In the genomic region with DNA sequence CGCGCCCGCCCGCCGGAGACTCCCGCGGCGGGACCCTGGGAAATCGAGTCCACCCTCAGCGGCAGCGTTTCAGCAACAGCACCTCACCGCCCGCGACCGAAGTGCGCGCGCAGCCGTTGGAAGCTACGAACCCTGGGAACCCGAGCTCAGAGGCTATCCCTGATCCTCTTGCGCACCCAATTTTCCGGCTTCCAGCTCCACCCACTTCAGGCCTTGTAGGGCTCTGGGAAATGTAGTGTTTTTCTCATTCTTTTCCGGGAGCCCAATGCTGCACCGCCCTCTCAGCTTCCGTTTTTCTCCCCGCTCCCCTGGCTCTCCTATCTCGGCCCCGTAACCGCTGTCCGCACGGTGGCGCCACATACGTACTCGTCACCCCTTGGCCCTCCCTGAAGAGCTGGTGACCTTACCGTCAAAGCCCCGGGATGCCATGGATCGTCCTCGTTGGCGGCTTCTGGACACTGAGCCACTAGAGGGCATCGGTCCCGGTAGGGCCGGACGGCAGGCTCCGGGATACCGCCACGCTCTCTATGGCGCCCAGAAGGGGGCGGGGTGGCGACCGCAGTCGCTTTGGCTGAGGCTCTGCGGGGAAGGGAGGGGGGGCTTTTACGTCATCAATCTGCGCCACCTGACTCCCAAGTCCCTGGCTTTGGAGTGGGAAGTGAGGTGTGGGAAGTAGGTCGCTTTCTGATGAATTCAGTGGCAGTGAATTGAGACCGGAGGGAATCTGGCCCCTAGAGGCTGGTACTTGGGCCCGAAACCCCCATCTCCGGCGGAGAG, we compare ENCODE assay signal across 1 cellular context.
A peak's percentile ranks its signal among the peaks of the same experiment; 100 is the strongest.
TF ChIP-seq lines count a peak whose summit lies in the region.

A gene (plus strand): TSS at position 687 of the 777 bp plus-strand sequence. CDS start 3,948 bp downstream, outside the sequence.
A gene (minus strand): TSS at position 102 of the 777 bp plus-strand sequence. CDS start 225 bp downstream, outside the sequence.

TF ChIP-seq in HEK293, 187 proteins besides CTCF, POLR2A, EP300 and RAD21 (continued from another document and continues in another):
- TF ChIP-seq ZNF324 (tag by site-specific recombination; IDR thresholded peaks at IDR 0.05) = peak; percentile 83
- TF ChIP-seq ZNF549 (tag by site-specific recombination; IDR thresholded peaks at IDR 0.05) = no peak
- TF ChIP-seq ZNF670 (tag by site-specific recombination; IDR thresholded peaks at IDR 0.05; ENCODE audit: low read depth) = no peak
- no peak for TF ChIP-seq ZNF214 (tag by site-specific recombination; IDR thresholded peaks at IDR 0.05; ENCODE audit: borderline replicate concordance)
- no peak for TF ChIP-seq ZNF354C (tag by site-specific recombination; IDR thresholded peaks at IDR 0.05; ENCODE audit: borderline replicate concordance, low read depth)
- TF ChIP-seq TCF7L2 (IDR thresholded peaks at IDR 0.05; ENCODE audit: borderline replicate concordance, low read depth, low read length) = no peak
- peak; percentile 56 for TF ChIP-seq ZFP69B (tag by site-specific recombination; IDR thresholded peaks at IDR 0.05)
- TF ChIP-seq ZNF530 (tag by site-specific recombination; IDR thresholded peaks at IDR 0.05; ENCODE audit: low read depth) = no peak
- TF ChIP-seq, protein P1, sequence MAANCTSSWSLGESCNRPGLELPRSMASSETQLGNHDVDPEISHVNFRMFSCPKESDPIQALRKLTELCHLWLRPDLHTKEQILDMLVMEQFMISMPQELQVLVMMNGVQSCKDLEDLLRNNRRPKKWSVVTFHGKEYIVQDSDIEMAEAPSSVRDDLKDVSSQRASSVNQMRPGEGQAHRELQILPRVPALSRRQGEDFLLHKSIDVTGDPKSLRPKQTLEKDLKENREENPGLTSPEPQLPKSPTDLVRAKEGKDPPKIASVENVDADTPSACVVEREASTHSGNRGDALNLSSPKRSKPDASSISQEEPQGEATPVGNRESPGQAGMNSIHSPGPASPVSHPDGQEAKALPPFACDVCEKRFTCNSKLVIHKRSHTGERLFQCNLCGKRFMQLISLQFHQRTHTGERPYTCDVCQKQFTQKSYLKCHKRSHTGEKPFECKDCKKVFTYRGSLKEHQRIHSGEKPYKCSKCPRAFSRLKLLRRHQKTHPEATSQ (tag by site-specific recombination; IDR thresholded peaks at IDR 0.05) = 0 out of 2 replicates have a peak, but pooled peaks have one; percentile 45
- no peak for TF ChIP-seq ZNF837 (tag by site-specific recombination; IDR thresholded peaks at IDR 0.05)
- TF ChIP-seq ZNF184 (tag by site-specific recombination; IDR thresholded peaks at IDR 0.05) = no peak
- no peak for TF ChIP-seq ZNF404 (tag by site-specific recombination; IDR thresholded peaks at IDR 0.05)
- TF ChIP-seq SCRT2 (tag by site-specific recombination; IDR thresholded peaks at IDR 0.05) = no peak
- no peak for TF ChIP-seq ZNF596 (tag by site-specific recombination; IDR thresholded peaks at IDR 0.05)
- TF ChIP-seq SP3 (tag by site-specific recombination; IDR thresholded peaks at IDR 0.05) = peak; percentile 91
- TF ChIP-seq ZNF548 (tag by site-specific recombination; IDR thresholded peaks at IDR 0.05) = no peak
- TF ChIP-seq ZNF701 (tag by site-specific recombination; IDR thresholded peaks at IDR 0.05) = no peak
- TF ChIP-seq, protein P2, sequence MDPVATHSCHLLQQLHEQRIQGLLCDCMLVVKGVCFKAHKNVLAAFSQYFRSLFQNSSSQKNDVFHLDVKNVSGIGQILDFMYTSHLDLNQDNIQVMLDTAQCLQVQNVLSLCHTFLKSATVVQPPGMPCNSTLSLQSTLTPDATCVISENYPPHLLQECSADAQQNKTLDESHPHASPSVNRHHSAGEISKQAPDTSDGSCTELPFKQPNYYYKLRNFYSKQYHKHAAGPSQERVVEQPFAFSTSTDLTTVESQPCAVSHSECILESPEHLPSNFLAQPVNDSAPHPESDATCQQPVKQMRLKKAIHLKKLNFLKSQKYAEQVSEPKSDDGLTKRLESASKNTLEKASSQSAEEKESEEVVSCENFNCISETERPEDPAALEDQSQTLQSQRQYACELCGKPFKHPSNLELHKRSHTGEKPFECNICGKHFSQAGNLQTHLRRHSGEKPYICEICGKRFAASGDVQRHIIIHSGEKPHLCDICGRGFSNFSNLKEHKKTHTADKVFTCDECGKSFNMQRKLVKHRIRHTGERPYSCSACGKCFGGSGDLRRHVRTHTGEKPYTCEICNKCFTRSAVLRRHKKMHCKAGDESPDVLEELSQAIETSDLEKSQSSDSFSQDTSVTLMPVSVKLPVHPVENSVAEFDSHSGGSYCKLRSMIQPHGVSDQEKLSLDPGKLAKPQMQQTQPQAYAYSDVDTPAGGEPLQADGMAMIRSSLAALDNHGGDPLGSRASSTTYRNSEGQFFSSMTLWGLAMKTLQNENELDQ (tag by site-specific recombination; IDR thresholded peaks at IDR 0.05; ENCODE audit: low read depth) = no peak
- no peak for TF ChIP-seq ZNF426 (tag by site-specific recombination; IDR thresholded peaks at IDR 0.05)
- no peak for TF ChIP-seq ZNF155 (tag by site-specific recombination; IDR thresholded peaks at IDR 0.05)
- peak; percentile 67 for TF ChIP-seq ZNF341 (tag by site-specific recombination; IDR thresholded peaks at IDR 0.05; ENCODE audit: low read depth)
- peak; percentile 94 for TF ChIP-seq ZNF501 (tag by site-specific recombination; IDR thresholded peaks at IDR 0.05)
- peak; percentile 91 for TF ChIP-seq KLF16 (tag by site-specific recombination; IDR thresholded peaks at IDR 0.05)
- no peak for TF ChIP-seq ZNF521 (tag by site-specific recombination; IDR thresholded peaks at IDR 0.05)
- TF ChIP-seq, protein P3, sequence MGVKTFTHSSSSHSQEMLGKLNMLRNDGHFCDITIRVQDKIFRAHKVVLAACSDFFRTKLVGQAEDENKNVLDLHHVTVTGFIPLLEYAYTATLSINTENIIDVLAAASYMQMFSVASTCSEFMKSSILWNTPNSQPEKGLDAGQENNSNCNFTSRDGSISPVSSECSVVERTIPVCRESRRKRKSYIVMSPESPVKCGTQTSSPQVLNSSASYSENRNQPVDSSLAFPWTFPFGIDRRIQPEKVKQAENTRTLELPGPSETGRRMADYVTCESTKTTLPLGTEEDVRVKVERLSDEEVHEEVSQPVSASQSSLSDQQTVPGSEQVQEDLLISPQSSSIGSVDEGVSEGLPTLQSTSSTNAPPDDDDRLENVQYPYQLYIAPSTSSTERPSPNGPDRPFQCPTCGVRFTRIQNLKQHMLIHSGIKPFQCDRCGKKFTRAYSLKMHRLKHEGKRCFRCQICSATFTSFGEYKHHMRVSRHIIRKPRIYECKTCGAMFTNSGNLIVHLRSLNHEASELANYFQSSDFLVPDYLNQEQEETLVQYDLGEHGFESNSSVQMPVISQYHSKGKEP (tag by site-specific recombination; IDR thresholded peaks at IDR 0.05) = no peak
- TF ChIP-seq, protein P4, sequence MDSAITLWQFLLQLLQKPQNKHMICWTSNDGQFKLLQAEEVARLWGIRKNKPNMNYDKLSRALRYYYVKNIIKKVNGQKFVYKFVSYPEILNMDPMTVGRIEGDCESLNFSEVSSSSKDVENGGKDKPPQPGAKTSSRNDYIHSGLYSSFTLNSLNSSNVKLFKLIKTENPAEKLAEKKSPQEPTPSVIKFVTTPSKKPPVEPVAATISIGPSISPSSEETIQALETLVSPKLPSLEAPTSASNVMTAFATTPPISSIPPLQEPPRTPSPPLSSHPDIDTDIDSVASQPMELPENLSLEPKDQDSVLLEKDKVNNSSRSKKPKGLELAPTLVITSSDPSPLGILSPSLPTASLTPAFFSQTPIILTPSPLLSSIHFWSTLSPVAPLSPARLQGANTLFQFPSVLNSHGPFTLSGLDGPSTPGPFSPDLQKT (IDR thresholded peaks at IDR 0.05; ENCODE audit: borderline replicate concordance, low read depth, low read length) = no peak; the same call in 1 of the 2 replicates
- no peak for TF ChIP-seq ZNF555 (tag by site-specific recombination; conservative IDR thresholded peaks at IDR 0.05)
- peak; percentile 89; the same call in 1 of the 2 replicates for TF ChIP-seq ZBTB48 (tag by site-specific recombination; IDR thresholded peaks at IDR 0.05)
- no peak; the same call in 1 of the 2 replicates for TF ChIP-seq REPIN1 (tag by site-specific recombination; IDR thresholded peaks at IDR 0.05; ENCODE audit: low read depth)
- peak; percentile 94 for TF ChIP-seq BCL11B (tag by site-specific recombination; IDR thresholded peaks at IDR 0.05; ENCODE audit: low read depth)
- peak; percentile 42; the same call in 1 of the 2 replicates for TF ChIP-seq ZBTB7A (tag by site-specific recombination; IDR thresholded peaks at IDR 0.05; ENCODE audit: low read depth)
- TF ChIP-seq ZNF169 (tag by site-specific recombination; IDR thresholded peaks at IDR 0.05) = no peak
- no peak for TF ChIP-seq ZNF544 (tag by site-specific recombination; IDR thresholded peaks at IDR 0.05)
- no peak for TF ChIP-seq HOXA7 (CRISPR knock-in tag; IDR thresholded peaks at IDR 0.05; ENCODE audit: borderline replicate concordance)
- no peak for TF ChIP-seq ZNF433 (tag by site-specific recombination; IDR thresholded peaks at IDR 0.05; ENCODE audit: low read depth)
- TF ChIP-seq ZNF514 (tag by site-specific recombination; IDR thresholded peaks at IDR 0.05) = no peak
- TF ChIP-seq, protein P5, sequence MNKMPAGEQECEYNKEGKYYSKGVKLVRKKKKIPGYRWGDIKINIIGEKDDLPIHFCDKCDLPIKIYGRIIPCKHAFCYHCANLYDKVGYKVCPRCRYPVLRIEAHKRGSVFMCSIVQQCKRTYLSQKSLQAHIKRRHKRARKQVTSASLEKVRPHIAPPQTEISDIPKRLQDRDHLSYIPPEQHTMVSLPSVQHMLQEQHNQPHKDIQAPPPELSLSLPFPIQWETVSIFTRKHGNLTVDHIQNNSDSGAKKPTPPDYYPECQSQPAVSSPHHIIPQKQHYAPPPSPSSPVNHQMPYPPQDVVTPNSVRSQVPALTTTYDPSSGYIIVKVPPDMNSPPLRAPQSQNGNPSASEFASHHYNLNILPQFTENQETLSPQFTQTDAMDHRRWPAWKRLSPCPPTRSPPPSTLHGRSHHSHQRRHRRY (tag by site-specific recombination; IDR thresholded peaks at IDR 0.05) = no peak
- TF ChIP-seq, protein P6, sequence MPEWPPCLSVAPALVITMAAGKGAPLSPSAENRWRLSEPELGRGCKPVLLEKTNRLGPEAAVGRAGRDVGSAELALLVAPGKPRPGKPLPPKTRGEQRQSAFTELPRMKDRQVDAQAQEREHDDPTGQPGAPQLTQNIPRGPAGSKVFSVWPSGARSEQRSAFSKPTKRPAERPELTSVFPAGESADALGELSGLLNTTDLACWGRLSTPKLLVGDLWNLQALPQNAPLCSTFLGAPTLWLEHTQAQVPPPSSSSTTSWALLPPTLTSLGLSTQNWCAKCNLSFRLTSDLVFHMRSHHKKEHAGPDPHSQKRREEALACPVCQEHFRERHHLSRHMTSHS (tag by site-specific recombination; IDR thresholded peaks at IDR 0.05) = no peak
- TF ChIP-seq ZNF610 (tag by site-specific recombination; IDR thresholded peaks at IDR 0.05; ENCODE audit: borderline replicate concordance) = peak; percentile 89
- no peak for TF ChIP-seq ZNF302 (tag by site-specific recombination; IDR thresholded peaks at IDR 0.05; ENCODE audit: low read depth)
- peak; percentile 61 for TF ChIP-seq ZNF654 (tag by site-specific recombination; IDR thresholded peaks at IDR 0.05; ENCODE audit: low read depth)
- peak; percentile 80 for TF ChIP-seq EGR2 (tag by site-specific recombination; IDR thresholded peaks at IDR 0.05; ENCODE audit: low read depth)
- TF ChIP-seq ZSCAN23 (tag by site-specific recombination; IDR thresholded peaks at IDR 0.05) = 0 out of 2 replicates have a peak, but pooled peaks have one; percentile 14
- TF ChIP-seq HOXC10 (CRISPR knock-in tag; IDR thresholded peaks at IDR 0.05) = no peak
- TF ChIP-seq ZNF16 (tag by site-specific recombination; IDR thresholded peaks at IDR 0.05; ENCODE audit: low read depth) = no peak
- peak; percentile 61; the same call in 1 of the 2 replicates for TF ChIP-seq KLF10 (tag by site-specific recombination; IDR thresholded peaks at IDR 0.05)
- TF ChIP-seq, protein P7, sequence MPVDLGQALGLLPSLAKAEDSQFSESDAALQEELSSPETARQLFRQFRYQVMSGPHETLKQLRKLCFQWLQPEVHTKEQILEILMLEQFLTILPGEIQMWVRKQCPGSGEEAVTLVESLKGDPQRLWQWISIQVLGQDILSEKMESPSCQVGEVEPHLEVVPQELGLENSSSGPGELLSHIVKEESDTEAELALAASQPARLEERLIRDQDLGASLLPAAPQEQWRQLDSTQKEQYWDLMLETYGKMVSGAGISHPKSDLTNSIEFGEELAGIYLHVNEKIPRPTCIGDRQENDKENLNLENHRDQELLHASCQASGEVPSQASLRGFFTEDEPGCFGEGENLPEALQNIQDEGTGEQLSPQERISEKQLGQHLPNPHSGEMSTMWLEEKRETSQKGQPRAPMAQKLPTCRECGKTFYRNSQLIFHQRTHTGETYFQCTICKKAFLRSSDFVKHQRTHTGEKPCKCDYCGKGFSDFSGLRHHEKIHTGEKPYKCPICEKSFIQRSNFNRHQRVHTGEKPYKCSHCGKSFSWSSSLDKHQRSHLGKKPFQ (tag by site-specific recombination; IDR thresholded peaks at IDR 0.05) = peak; percentile 84; the same call in 1 of the 2 replicates
- peak; percentile 38 for TF ChIP-seq SETDB1 (IDR thresholded peaks at IDR 0.05; ENCODE audit: insufficient read length, low read length)
- no peak for TF ChIP-seq ZNF768 (tag by site-specific recombination; IDR thresholded peaks at IDR 0.05)
- TF ChIP-seq ZNF560 (tag by site-specific recombination; IDR thresholded peaks at IDR 0.05; ENCODE audit: borderline replicate concordance) = no peak
- TF ChIP-seq ZNF624 (tag by site-specific recombination; IDR thresholded peaks at IDR 0.05) = no peak
